ENCODE assay signal across 26 cellular contexts in genomic region chr3:65581313-65581712, GRCh38.
"Had no signal": no experiment of that assay in that cellular context is flagged by ENCODE, and none has a peak within 500 bp of the region (broad histone marks: within the 10 kb centered on the region; RNA-seq: fewer than 3 reads in every experiment).

No MANE protein-coding gene starts in this region.

- ATAC-seq: activated CD4-positive, alpha-beta T cell treated with anti-CD3 and anti-CD28 coated beads for 36 hours; activated CD8-positive, alpha-beta T cell treated with anti-CD3 and anti-CD28 coated beads for 36 hours had no signal

- DNase-seq: activated CD4-positive, alpha-beta T cell treated with anti-CD3 and anti-CD28 coated beads for 36 hours; activated CD4-positive, alpha-beta T cell treated with anti-CD3 and anti-CD28 coated beads, Interleukin-2, amount 50 U/mL, for 1 hour; activated CD8-positive, alpha-beta memory T cell treated with anti-CD3 and anti-CD28 coated beads, Interleukin-2, amount 50 U/mL, for 48 hours; activated CD8-positive, alpha-beta T cell treated with anti-CD3 and anti-CD28 coated beads for 36 hours; activated effector memory CD4-positive, alpha-beta T cell treated with Interleukin-2 at 50 U/mL for 16 hours; activated naive CD4-positive, alpha-beta T cell; activated T-cell treated with anti-CD3 and anti-CD28 coated beads, Interleukin-2, amount 50 U/mL, for 1 hour; aorta; central memory CD4-positive, alpha-beta T cell; MG63; NCI-H1092; NCI-H1417 treated with DMSO at 0.1 percent for 48 hours; NCI-H1694; NCI-H2029; NCI-H2107; NCI-H510A treated with DMSO at 0.1 percent for 48 hours; NCI-H69; Peyer's patch; SHP77 treated with DMSO at 0.1 percent for 48 hours; T-helper 1 cell; WERI-Rb-1 had no signal

- H3K9me3 ChIP-seq: breast epithelium, MG63, Peyer's patch had no signal

- H3K27ac ChIP-seq: breast epithelium, KMS-11, Peyer's patch, RWPE1, SK-N-MC, WERI-Rb-1 had no signal

- H3K4me3 Mint-ChIP-seq: activated CD4-positive, alpha-beta T cell treated with anti-CD3 and anti-CD28 coated beads for 36 hours; activated CD8-positive, alpha-beta T cell treated with anti-CD3 and anti-CD28 coated beads for 36 hours; activated naive CD4-positive, alpha-beta T cell treated with anti-CD3 and anti-CD28 coated beads, Interleukin-2, amount 50 U/mL, for 24 hours had no signal

- H3K27ac Mint-ChIP-seq: activated CD4-positive, alpha-beta T cell treated with anti-CD3 and anti-CD28 coated beads for 36 hours; activated CD8-positive, alpha-beta T cell treated with anti-CD3 and anti-CD28 coated beads for 36 hours; activated naive CD4-positive, alpha-beta T cell treated with anti-CD3 and anti-CD28 coated beads, Interleukin-2, amount 50 U/mL, for 24 hours had no signal

- H3K27me3 Mint-ChIP-seq: activated CD4-positive, alpha-beta T cell treated with anti-CD3 and anti-CD28 coated beads for 36 hours; activated CD8-positive, alpha-beta T cell treated with anti-CD3 and anti-CD28 coated beads for 36 hours; activated naive CD4-positive, alpha-beta T cell treated with anti-CD3 and anti-CD28 coated beads, Interleukin-2, amount 50 U/mL, for 24 hours had no signal

- H3K4me3 ChIP-seq: breast epithelium, MG63, Peyer's patch, SK-N-MC had no signal

- H3K9ac ChIP-seq: KMS-11 had no signal

- H3K36me3 Mint-ChIP-seq: activated naive CD4-positive, alpha-beta T cell treated with anti-CD3 and anti-CD28 coated beads, Interleukin-2, amount 50 U/mL, for 24 hours had no signal

- H3K4me1 Mint-ChIP-seq: activated CD4-positive, alpha-beta T cell treated with anti-CD3 and anti-CD28 coated beads for 36 hours; activated naive CD4-positive, alpha-beta T cell treated with anti-CD3 and anti-CD28 coated beads, Interleukin-2, amount 50 U/mL, for 24 hours had no signal

- H3K27me3 ChIP-seq: breast epithelium, MG63, Peyer's patch had no signal

- H3K4me1 ChIP-seq: breast epithelium, Peyer's patch had no signal

- H3K9me3 Mint-ChIP-seq: activated CD8-positive, alpha-beta T cell treated with anti-CD3 and anti-CD28 coated beads for 36 hours had no signal

- H3K4me2 ChIP-seq: KMS-11 had no signal

- H3K36me3 ChIP-seq: breast epithelium, MG63, Peyer's patch, WERI-Rb-1 had no signal
